In the genomic region with DNA sequence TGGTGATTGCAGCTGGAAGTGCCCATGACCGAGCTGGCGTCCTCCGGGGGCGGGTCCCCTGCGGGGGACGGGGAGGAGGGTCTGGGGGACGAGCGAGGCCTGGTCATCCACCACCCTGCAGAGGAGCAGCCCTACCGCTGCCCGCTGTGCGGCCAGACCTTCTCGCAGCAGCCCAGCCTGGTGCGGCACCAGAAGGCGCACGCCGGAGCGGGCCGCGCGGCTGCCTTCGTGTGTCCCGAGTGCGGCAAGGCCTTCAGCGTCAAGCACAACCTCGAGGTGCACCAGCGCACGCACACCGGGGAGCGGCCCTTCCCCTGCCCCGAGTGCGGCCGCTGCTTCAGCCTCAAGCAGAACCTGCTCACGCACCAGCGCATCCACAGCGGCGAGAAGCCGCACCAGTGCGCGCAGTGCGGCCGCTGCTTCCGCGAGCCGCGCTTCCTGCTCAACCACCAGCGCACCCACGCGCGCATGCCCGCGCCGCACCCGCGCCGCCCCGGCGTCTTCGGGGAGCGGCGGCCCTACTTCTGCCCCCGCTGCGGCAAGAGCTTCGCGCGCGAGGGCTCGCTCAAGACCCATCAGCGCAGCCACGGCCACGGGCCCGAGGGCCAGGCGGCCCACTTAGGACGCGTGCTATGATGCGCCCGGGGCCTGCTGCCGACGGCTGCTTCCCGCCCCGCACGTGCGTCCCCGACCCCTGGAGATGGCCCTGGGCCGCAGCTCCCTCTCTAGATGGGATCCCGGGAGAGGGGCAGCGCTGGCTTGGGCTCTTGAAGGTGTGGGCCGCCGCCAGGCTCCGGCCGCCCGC, we compare ENCODE assay signal across 1 cellular context.
TF ChIP-seq lines count a peak whose summit lies in the region.

No MANE protein-coding gene starts in this region.

TF ChIP-seq in H1, 55 proteins besides CTCF, POLR2A, EP300 and RAD21:
- TF ChIP-seq POLR2AphosphoS5 (IDR thresholded peaks at IDR 0.05; ENCODE audit: low read depth, low read length) (no peak), TAF1 (IDR thresholded peaks at IDR 0.05; ENCODE audit: low read depth, low read length) (no peak), KDM5A (IDR thresholded peaks at IDR 0.05; ENCODE audit: low read length) (no peak), TEAD4 (IDR thresholded peaks at IDR 0.05; ENCODE audit: low read depth, low read length) (no peak), SP1 (IDR thresholded peaks at IDR 0.05; ENCODE audit: low read depth, low read length) (no peak), SIX5 (IDR thresholded peaks at IDR 0.05; ENCODE audit: low read depth, low read length) (no peak), MAFK (IDR thresholded peaks at IDR 0.05; ENCODE audit: low read depth, low read length) (no peak), SRF (IDR thresholded peaks at IDR 0.05; ENCODE audit: low read depth, low read length) (no peak), POU5F1 (IDR thresholded peaks at IDR 0.05; ENCODE audit: low read depth, low read length) (no peak), SP4 (IDR thresholded peaks at IDR 0.05; ENCODE audit: low read length) (no peak), KDM4A (IDR thresholded peaks at IDR 0.05; ENCODE audit: low read depth, low read length, severe bottlenecking) (no peak), GABPA (IDR thresholded peaks at IDR 0.05; ENCODE audit: borderline replicate concordance, insufficient read depth, low read length) (no peak), EGR1 (IDR thresholded peaks at IDR 0.05; ENCODE audit: borderline replicate concordance, low read depth, low read length) (no peak), JUN (IDR thresholded peaks at IDR 0.05; ENCODE audit: low read depth, low read length) (no peak)
- TF ChIP-seq, protein P1, sequence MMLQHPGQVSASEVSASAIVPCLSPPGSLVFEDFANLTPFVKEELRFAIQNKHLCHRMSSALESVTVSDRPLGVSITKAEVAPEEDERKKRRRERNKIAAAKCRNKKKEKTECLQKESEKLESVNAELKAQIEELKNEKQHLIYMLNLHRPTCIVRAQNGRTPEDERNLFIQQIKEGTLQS (IDR thresholded peaks at IDR 0.05; ENCODE audit: insufficient read depth, low read depth, low read length): no peak
- TF ChIP-seq, protein P2, sequence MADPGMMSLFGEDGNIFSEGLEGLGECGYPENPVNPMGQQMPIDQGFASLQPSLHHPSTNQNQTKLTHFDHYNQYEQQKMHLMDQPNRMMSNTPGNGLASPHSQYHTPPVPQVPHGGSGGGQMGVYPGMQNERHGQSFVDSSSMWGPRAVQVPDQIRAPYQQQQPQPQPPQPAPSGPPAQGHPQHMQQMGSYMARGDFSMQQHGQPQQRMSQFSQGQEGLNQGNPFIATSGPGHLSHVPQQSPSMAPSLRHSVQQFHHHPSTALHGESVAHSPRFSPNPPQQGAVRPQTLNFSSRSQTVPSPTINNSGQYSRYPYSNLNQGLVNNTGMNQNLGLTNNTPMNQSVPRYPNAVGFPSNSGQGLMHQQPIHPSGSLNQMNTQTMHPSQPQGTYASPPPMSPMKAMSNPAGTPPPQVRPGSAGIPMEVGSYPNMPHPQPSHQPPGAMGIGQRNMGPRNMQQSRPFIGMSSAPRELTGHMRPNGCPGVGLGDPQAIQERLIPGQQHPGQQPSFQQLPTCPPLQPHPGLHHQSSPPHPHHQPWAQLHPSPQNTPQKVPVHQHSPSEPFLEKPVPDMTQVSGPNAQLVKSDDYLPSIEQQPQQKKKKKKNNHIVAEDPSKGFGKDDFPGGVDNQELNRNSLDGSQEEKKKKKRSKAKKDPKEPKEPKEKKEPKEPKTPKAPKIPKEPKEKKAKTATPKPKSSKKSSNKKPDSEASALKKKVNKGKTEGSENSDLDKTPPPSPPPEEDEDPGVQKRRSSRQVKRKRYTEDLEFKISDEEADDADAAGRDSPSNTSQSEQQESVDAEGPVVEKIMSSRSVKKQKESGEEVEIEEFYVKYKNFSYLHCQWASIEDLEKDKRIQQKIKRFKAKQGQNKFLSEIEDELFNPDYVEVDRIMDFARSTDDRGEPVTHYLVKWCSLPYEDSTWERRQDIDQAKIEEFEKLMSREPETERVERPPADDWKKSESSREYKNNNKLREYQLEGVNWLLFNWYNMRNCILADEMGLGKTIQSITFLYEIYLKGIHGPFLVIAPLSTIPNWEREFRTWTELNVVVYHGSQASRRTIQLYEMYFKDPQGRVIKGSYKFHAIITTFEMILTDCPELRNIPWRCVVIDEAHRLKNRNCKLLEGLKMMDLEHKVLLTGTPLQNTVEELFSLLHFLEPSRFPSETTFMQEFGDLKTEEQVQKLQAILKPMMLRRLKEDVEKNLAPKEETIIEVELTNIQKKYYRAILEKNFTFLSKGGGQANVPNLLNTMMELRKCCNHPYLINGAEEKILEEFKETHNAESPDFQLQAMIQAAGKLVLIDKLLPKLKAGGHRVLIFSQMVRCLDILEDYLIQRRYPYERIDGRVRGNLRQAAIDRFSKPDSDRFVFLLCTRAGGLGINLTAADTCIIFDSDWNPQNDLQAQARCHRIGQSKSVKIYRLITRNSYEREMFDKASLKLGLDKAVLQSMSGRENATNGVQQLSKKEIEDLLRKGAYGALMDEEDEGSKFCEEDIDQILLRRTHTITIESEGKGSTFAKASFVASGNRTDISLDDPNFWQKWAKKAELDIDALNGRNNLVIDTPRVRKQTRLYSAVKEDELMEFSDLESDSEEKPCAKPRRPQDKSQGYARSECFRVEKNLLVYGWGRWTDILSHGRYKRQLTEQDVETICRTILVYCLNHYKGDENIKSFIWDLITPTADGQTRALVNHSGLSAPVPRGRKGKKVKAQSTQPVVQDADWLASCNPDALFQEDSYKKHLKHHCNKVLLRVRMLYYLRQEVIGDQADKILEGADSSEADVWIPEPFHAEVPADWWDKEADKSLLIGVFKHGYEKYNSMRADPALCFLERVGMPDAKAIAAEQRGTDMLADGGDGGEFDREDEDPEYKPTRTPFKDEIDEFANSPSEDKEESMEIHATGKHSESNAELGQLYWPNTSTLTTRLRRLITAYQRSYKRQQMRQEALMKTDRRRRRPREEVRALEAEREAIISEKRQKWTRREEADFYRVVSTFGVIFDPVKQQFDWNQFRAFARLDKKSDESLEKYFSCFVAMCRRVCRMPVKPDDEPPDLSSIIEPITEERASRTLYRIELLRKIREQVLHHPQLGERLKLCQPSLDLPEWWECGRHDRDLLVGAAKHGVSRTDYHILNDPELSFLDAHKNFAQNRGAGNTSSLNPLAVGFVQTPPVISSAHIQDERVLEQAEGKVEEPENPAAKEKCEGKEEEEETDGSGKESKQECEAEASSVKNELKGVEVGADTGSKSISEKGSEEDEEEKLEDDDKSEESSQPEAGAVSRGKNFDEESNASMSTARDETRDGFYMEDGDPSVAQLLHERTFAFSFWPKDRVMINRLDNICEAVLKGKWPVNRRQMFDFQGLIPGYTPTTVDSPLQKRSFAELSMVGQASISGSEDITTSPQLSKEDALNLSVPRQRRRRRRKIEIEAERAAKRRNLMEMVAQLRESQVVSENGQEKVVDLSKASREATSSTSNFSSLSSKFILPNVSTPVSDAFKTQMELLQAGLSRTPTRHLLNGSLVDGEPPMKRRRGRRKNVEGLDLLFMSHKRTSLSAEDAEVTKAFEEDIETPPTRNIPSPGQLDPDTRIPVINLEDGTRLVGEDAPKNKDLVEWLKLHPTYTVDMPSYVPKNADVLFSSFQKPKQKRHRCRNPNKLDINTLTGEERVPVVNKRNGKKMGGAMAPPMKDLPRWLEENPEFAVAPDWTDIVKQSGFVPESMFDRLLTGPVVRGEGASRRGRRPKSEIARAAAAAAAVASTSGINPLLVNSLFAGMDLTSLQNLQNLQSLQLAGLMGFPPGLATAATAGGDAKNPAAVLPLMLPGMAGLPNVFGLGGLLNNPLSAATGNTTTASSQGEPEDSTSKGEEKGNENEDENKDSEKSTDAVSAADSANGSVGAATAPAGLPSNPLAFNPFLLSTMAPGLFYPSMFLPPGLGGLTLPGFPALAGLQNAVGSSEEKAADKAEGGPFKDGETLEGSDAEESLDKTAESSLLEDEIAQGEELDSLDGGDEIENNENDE (IDR thresholded peaks at IDR 0.05; ENCODE audit: insufficient replicate concordance, low read length): no peak
TF ChIP-seq in H1: peak in this region for 0.
